In the genomic region with DNA sequence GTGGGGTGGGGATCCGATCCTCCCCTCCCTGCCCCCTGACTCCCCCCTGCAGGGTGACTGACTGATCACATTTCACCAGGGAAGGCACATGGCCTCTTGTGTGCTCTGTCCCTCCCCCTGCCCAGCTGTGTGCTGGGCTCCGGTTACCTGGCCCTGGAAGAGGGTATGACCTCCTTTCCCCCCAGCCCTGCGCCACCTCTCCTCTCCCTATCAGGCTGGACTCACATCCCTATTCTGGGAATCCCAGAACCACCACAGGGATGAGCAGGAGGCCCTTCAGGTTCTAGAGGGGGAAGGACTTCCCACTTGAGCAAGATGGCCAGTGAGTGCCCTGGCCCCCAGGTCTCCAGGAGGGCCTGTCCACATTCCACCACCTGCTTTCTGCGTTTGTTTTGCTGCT, we compare ENCODE assay signal across 21 cellular contexts. TPM values are rescaled to one million over a fixed set of nuclear protein-coding genes. Genes with fewer than 3 reads are reported as not detected.
A peak's percentile ranks its signal among the peaks of the same experiment; 100 is the strongest.
DNase-seq lines count a peak whose midpoint lies in the region; ATAC-seq, FAIRE-seq and TF ChIP-seq lines count a peak whose summit lies in the region.
"Had no signal": no experiment of that assay in that cellular context is flagged by ENCODE, and none has a peak within 500 bp of the region (broad histone marks: within the 10 kb centered on the region; RNA-seq: fewer than 3 reads in every experiment).

No MANE protein-coding gene starts in this region.

- no peaks in the 10 kb centered on the region for H3K36me3 ChIP-seq in pancreas
- H3K36me3 ChIP-seq: BLaER1 treated with 17β-estradiol and CSF1 and Interleukin-3, amounts not matched to agents 10 nM and 100 nM had no signal

- H3K9me3 ChIP-seq in pancreas, result no peaks in the 10 kb centered on the region
- H3K9me3 ChIP-seq: A549; BLaER1 treated with 17β-estradiol and CSF1 and Interleukin-3, amounts not matched to agents 10 nM and 100 nM had no signal

- H3K36me3 Mint-ChIP-seq in nephron progenitor cell (ENCODE audit: low read depth), result no peaks in the 10 kb centered on the region
- H3K36me3 Mint-ChIP-seq: IgD-negative memory B cell had no signal

- H3K4me1 Mint-ChIP-seq in nephron progenitor cell, result peaks cover 95% of the 10 kb centered on the region

- H3K9me3 Mint-ChIP-seq in nephron progenitor cell, result no peaks in the 10 kb centered on the region
- H3K9me3 Mint-ChIP-seq: IgD-negative memory B cell had no signal

- intact Hi-C loops in pancreas (cut with DNase I), result no loop called here

- H3K27me3 Mint-ChIP-seq in nephron progenitor cell (ENCODE audit: low read depth, poor library complexity), result peaks cover 7% of the 10 kb centered on the region

- ATAC-seq in HG02588 (IDR thresholded peaks at IDR 0.05; ENCODE audit: unreplicated experiment) (no peak), omental fat pad (ENCODE audit: low FRiP score) (no peak), pancreas (no peak)
- ATAC-seq: A549, Panc1, Right ventricle myocardium inferior had no signal

- TF ChIP-seq CTCF in nephron progenitor cell (IDR thresholded peaks at IDR 0.05), result no peak
- no peak for TF ChIP-seq CTCF in omental fat pad (IDR thresholded peaks at IDR 0.05)
- no peak for TF ChIP-seq CTCF in pancreas (IDR thresholded peaks at IDR 0.05)

- H3K4me3 ChIP-seq in pancreas, result no peak overlapping the region
- H3K4me3 ChIP-seq: A549; BLaER1 treated with 17β-estradiol and CSF1 and Interleukin-3, amounts not matched to agents 10 nM and 100 nM; SK-N-MC had no signal

- DNase-seq in NCI-H2196 treated with DMSO at 0.1 percent for 48 hours (lab: John Stamatoyannopoulos, UW; ENCODE audit: unreplicated experiment) (peak; percentile 17), NCI-H2196 (lab: John Stamatoyannopoulos, UW; ENCODE audit: unreplicated experiment) (no peak), NCI-H524 treated with DMSO at 0.1 percent for 48 hours (lab: John Stamatoyannopoulos, UW) (peak; percentile 57), nephron progenitor cell (no peak), omental fat pad (ENCODE audit: low spot score) (no peak), pancreas (no peak)
- DNase-seq: DMS153, EL, GOT3, NCI-H1105 treated with DMSO at 0.1 percent for 48 hours, NCI-H2029, NCI-H446 had no signal

- H3K27me3 ChIP-seq in pancreas, result no peaks in the 10 kb centered on the region
- H3K27me3 ChIP-seq: BLaER1 treated with 17β-estradiol and CSF1 and Interleukin-3, amounts not matched to agents 10 nM and 100 nM had no signal

- H3K4me1 ChIP-seq in pancreas, result peaks cover 0 to 5% (median 4%) of the 10 kb centered on the region in 3 donors

- no peak overlapping the region for H3K27ac ChIP-seq in pancreas
- H3K27ac ChIP-seq: BLaER1 treated with 17β-estradiol and CSF1 and Interleukin-3, amounts not matched to agents 10 nM and 100 nM; SK-N-MC had no signal

- peak overlapping the region; percentile 61 for H3K27ac Mint-ChIP-seq in nephron progenitor cell
- H3K27ac Mint-ChIP-seq: IgD-negative memory B cell had no signal

- WGBS in pancreas, 2 donors, result 84 to 91% methylated on average over 3 to 4 of the region's 4 CpGs

- no peak for FAIRE-seq in pancreas (lab: Jason Lieb, UNC)
- FAIRE-seq: A549 had no signal

- H3K4me3 Mint-ChIP-seq in nephron progenitor cell, result peak overlapping the region; percentile 57
- H3K4me3 Mint-ChIP-seq: IgD-negative memory B cell had no signal

RNA-seq across cellular contexts. Expression of a gene that starts 2.1 kb away (rescaled TPM):
- total RNA-seq in omental fat pad (1 to 10 TPM in 1 of 4 donors, under 1 TPM in 3; 0.19 to 2.2 (median 0.45) TPM), pancreas (under 1 TPM; 0.12 to 0.69 (median 0.38) TPM)
- under 1 TPM; 0.19 to 0.49 TPM for polyA plus RNA-seq in pancreas
- total RNA-seq: HT-29 had no signal
- polyA plus RNA-seq: IgD-negative memory B cell had no signal

RNA-seq across cellular contexts. Expression of a gene that starts 37.4 kb away (rescaled TPM):
- total RNA-seq in omental fat pad (10 to 100 TPM; 10.4 to 19.6 (median 15.5) TPM), pancreas (10 to 100 TPM; 13.9 to 32.1 (median 23.3) TPM)
- 10 to 100 TPM; 40.2 to 58.9 TPM for polyA plus RNA-seq in pancreas

RNA-seq across cellular contexts. Expression of a gene that starts 40.1 kb away (rescaled TPM):
- 10 to 100 TPM; 25.8 to 75.0 (median 40.4) TPM for total RNA-seq in omental fat pad
- total RNA-seq in pancreas, result 10 to 100 TPM; 23.4 to 34.5 (median 27.8) TPM
- polyA plus RNA-seq in pancreas, result 10 to 100 TPM; 46.0 to 59.4 TPM

RNA-seq across cellular contexts. Expression of a gene that starts 55.0 kb away (rescaled TPM):
- total RNA-seq in omental fat pad (not detected), pancreas (not detected)
- not detected for polyA plus RNA-seq in pancreas
- total RNA-seq: HT-29, LHCN-M2, Right ventricle myocardium inferior had no signal
- polyA plus RNA-seq: A549, IgD-negative memory B cell had no signal

Comparison
In these comparisons a context has a peak if more than half of its experiments do, and no peak if none do; other contexts are left out.
1. DNase-seq: peak in NCI-H2196 treated with DMSO at 0.1 percent for 48 hours (single experiment) and NCI-H524 treated with DMSO at 0.1 percent for 48 hours (single experiment); none in NCI-H2196 (single experiment), nephron progenitor cell (single experiment), omental fat pad (single experiment) and pancreas (0 of 6).